ENCODE assay signal across 8 cellular contexts in genomic region chrX:40952855-40953254, GRCh38.
A peak's percentile ranks its signal among the peaks of the same experiment; 100 is the strongest.
DNase-seq lines count a peak whose midpoint lies in the region; ATAC-seq and TF ChIP-seq lines count a peak whose summit lies in the region.

No MANE protein-coding gene starts in this region.

- peak overlapping the region; percentile 33 for H3K4me3 ChIP-seq in epithelial cell of proximal tubule (ENCODE audit: low read depth, low read length)

- H3K4me3 Mint-ChIP-seq in stimulated activated memory B cell treated with anti-CD40 and anti-IgM and Interleukin-4, amounts not matched to agents 10 μg/mL and 1 μg/mL and 100 μg/mL, for 72 hours = peak overlapping the region; percentile 67

- H3K4me1 Mint-ChIP-seq in stimulated activated memory B cell treated with anti-CD40 and anti-IgM and Interleukin-4, amounts not matched to agents 10 μg/mL and 1 μg/mL and 100 μg/mL, for 72 hours = peaks cover 15% of the 10 kb centered on the region

- no peaks in the 10 kb centered on the region for H3K36me3 Mint-ChIP-seq in stimulated activated memory B cell treated with anti-CD40 and anti-IgM and Interleukin-4, amounts not matched to agents 10 μg/mL and 1 μg/mL and 100 μg/mL, for 72 hours

- H3K27ac Mint-ChIP-seq in stimulated activated memory B cell treated with anti-CD40 and anti-IgM and Interleukin-4, amounts not matched to agents 10 μg/mL and 1 μg/mL and 100 μg/mL, for 72 hours = peak overlapping the region; percentile 81

- peak; percentile 85 for ATAC-seq in stimulated activated memory B cell treated with anti-CD40 and anti-IgM and Interleukin-4, amounts not matched to agents 10 μg/mL and 1 μg/mL and 100 μg/mL, for 72 hours
- no peak for ATAC-seq in HG03469 (IDR thresholded peaks at IDR 0.05; ENCODE audit: unreplicated experiment)

- H3K9me3 Mint-ChIP-seq in stimulated activated memory B cell treated with anti-CD40 and anti-IgM and Interleukin-4, amounts not matched to agents 10 μg/mL and 1 μg/mL and 100 μg/mL, for 72 hours = no peaks in the 10 kb centered on the region

- DNase-seq in activated CD4-positive, alpha-beta T cell treated with anti-CD3 and anti-CD28 coated beads for 48 hours = peak; percentile 6
- no peak for DNase-seq in activated CD4-positive, alpha-beta T cell treated with anti-CD3 and anti-CD28 coated beads for 1 hour
- DNase-seq in NOMO-1 treated with dmso at 0.1 percent for 144 hours (lab: John Stamatoyannopoulos, UW; ENCODE audit: unreplicated experiment) (peak; percentile 20), epithelial cell of proximal tubule (ENCODE audit: low read depth) (no peak), NCI-H345 (lab: John Stamatoyannopoulos, UW) (no peak), HUDEP-2 (lab: John Stamatoyannopoulos, UW; ENCODE audit: unreplicated experiment in 76 of 76) (no peak)

- no peak for TF ChIP-seq CTCF in epithelial cell of proximal tubule (conservative IDR thresholded peaks at IDR 0.05; ENCODE audit: low read depth, low read length)

- no peaks in the 10 kb centered on the region for H3K27me3 Mint-ChIP-seq in stimulated activated memory B cell treated with anti-CD40 and anti-IgM and Interleukin-4, amounts not matched to agents 10 μg/mL and 1 μg/mL and 100 μg/mL, for 72 hours

Comparison
In these comparisons a context has a peak if more than half of its experiments do, and no peak if none do; other contexts are left out.
1. DNase-seq: peak in activated CD4-positive, alpha-beta T cell treated with anti-CD3 and anti-CD28 coated beads for 48 hours (single experiment) and NOMO-1 treated with dmso at 0.1 percent for 144 hours (single experiment); none in activated CD4-positive, alpha-beta T cell treated with anti-CD3 and anti-CD28 coated beads for 1 hour (single experiment), epithelial cell of proximal tubule (single experiment), NCI-H345 (single experiment) and HUDEP-2 (0 of 76).